1 cellular context compared by ENCODE assay signal in genomic region chr1:2407166-2407990, GRCh38.
TF ChIP-seq lines count a peak whose summit lies in the region.

No MANE protein-coding gene starts in this region.

TF ChIP-seq in GM12878, 131 proteins besides CTCF, POLR2A, EP300 and RAD21:
- TF ChIP-seq FOS (IDR thresholded peaks at IDR 0.05; ENCODE audit: borderline replicate concordance, extremely low read depth, insufficient read length) (no peak), ATF7 (IDR thresholded peaks at IDR 0.05; ENCODE audit: low read depth) (no peak), BRCA1 (IDR thresholded peaks at IDR 0.05; ENCODE audit: low read depth, low read length) (no peak), RFX5 (IDR thresholded peaks at IDR 0.05; ENCODE audit: low read depth, low read length) (no peak), NFXL1 (IDR thresholded peaks at IDR 0.05; ENCODE audit: borderline replicate concordance) (no peak), CHD1 (IDR thresholded peaks at IDR 0.05; ENCODE audit: low read depth, low read length) (no peak), ZNF217 (IDR thresholded peaks at IDR 0.05) (no peak), MXI1 (IDR thresholded peaks at IDR 0.05; ENCODE audit: low read depth, low read length) (no peak), CHD2 (IDR thresholded peaks at IDR 0.05; ENCODE audit: borderline replicate concordance, low read depth, low read length) (no peak), HDAC6 (IDR thresholded peaks at IDR 0.05; ENCODE audit: unreplicated experiment) (no peak), ATF3 (IDR thresholded peaks at IDR 0.05; ENCODE audit: borderline replicate concordance, extremely low read depth, low read depth, low read length) (no peak)
